Comparison of ENCODE assay signal across 14 cellular contexts in the genomic region with DNA sequence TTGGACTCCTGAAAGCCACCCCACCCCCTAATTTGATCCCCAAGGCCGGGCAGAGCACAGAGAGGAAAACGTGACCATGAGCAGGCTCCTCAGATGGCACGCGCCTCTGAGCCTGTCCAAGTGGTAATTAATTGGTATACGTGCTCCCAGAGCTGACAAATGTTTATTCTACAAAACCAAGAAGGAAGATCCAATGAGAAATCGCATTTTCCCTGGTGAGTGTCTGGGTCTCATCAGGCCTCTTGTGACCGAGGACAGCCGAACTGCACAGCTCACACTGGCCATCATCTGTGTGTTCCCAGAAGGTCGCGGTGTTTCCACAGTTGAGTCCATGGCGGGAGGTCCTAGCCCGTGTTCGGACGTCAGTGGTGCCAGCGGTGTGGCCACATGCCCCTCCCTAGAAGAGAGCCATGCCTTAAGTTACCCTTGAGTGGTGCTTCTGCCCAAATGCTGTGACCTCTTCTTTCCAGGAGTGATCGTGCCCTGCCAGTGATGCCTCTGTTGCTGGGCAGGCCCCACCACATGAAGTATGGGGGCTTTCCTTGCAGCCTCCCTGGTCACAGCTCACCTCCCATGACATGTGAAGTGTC.
"Had no signal": no experiment of that assay in that cellular context is flagged by ENCODE, and none has a peak within 500 bp of the region (broad histone marks: within the 10 kb centered on the region; RNA-seq: fewer than 3 reads in every experiment).

No MANE protein-coding gene starts in this region.

- H3K27me3 ChIP-seq: adrenal gland, gastroesophageal sphincter, uterus had no signal

- H3K9me3 Mint-ChIP-seq: activated T-helper 2 cell treated with anti-CD3 and anti-CD28 coated beads, Interferon-gamma antibody, Interleukin-2, Interleukin-4, amounts not matched to agents 10 μg/mL and 5 μg/mL and 100 μg/mL, durations not matched to agents 14 hours and 24 hours and 36 hours had no signal

- H3K4me1 ChIP-seq: adrenal gland, gastroesophageal sphincter, lower lobe of right lung, stomach, uterus had no signal

- H3K4me3 Mint-ChIP-seq: naive thymus-derived CD4-positive, alpha-beta T cell had no signal

- H3K27ac ChIP-seq: adrenal gland, epithelial cell of prostate, gastroesophageal sphincter, lower lobe of right lung, skin epidermis, stomach had no signal

- DNase-seq: activated CD4-positive, alpha-beta T cell treated with anti-CD3 and anti-CD28 coated beads, Interleukin-2, amount 50 U/mL, for 4 hours; activated naive CD4-positive, alpha-beta T cell treated with anti-CD3 and anti-CD28 coated beads, Interleukin-2, amount 50 U/mL, for 16 hours; activated T-cell treated with anti-CD3 and anti-CD28 coated beads for 4 hours; caudate nucleus; effector memory CD4-positive, alpha-beta T cell; lower lobe of right lung; stomach; uterus had no signal

- H3K9me3 ChIP-seq: adrenal gland, lower lobe of right lung, stomach, uterus had no signal

- H3K27ac Mint-ChIP-seq: activated T-helper 2 cell treated with anti-CD3 and anti-CD28 coated beads, Interferon-gamma antibody, Interleukin-2, Interleukin-4, amounts not matched to agents 10 μg/mL and 5 μg/mL and 100 μg/mL, durations not matched to agents 14 hours and 24 hours and 36 hours had no signal

- H3K36me3 Mint-ChIP-seq: naive thymus-derived CD4-positive, alpha-beta T cell had no signal

- H3K36me3 ChIP-seq: adrenal gland, gastroesophageal sphincter, lower lobe of right lung, stomach, uterus had no signal

- ATAC-seq: gastroesophageal sphincter; lower lobe of right lung; naive thymus-derived CD4-positive, alpha-beta T cell had no signal

- H3K4me3 ChIP-seq: adrenal gland, gastroesophageal sphincter, lower lobe of right lung, skin epidermis, stomach, uterus had no signal
